Comparison of ENCODE assay signal across 21 cellular contexts in genomic region chr10:43959364-43959763, GRCh38.
DNase-seq lines count a peak whose midpoint lies in the region; ATAC-seq and TF ChIP-seq lines count a peak whose summit lies in the region.
"Had no signal": no experiment of that assay in that cellular context is flagged by ENCODE, and none has a peak within 500 bp of the region (broad histone marks: within the 10 kb centered on the region; RNA-seq: fewer than 3 reads in every experiment).

No MANE protein-coding gene starts in this region.

- H3K27ac Mint-ChIP-seq in glutamatergic neuron (ENCODE audit: unreplicated experiment), result no peak overlapping the region
- H3K27ac Mint-ChIP-seq: CD4-positive, alpha-beta T cell; H9; HFFc6 had no signal

- no peak overlapping the region for H2BK5ac ChIP-seq in neuronal stem cell (ENCODE audit: low read length)

- no peak overlapping the region for H2AFZ ChIP-seq in neuronal stem cell (ENCODE audit: low read length)
- H2AFZ ChIP-seq: GM23248 had no signal

- intact Hi-C loops in left ventricle myocardium inferior (cut with micrococcal nuclease) (no loop called here), heart left ventricle (cut with DNase I) (no loop called here), adrenal gland (cut with DNase I) (no loop called here)

- H3K9me3 ChIP-seq in left ventricle myocardium inferior (replicated peaks) (no peaks in the 10 kb centered on the region), heart left ventricle (no peaks in the 10 kb centered on the region), neuronal stem cell (replicated peaks in 1 of 2; ENCODE audit: control insufficient read depth in 2 of 2, insufficient read depth in 1 of 2, low read depth in 1 of 2, low read length in 2 of 2) (no peaks in the 10 kb centered on the region), adrenal gland (replicated peaks in 1 of 3) (no peaks in the 10 kb centered on the region)
- H3K9me3 ChIP-seq: BLaER1 had no signal

- H3K23ac ChIP-seq in neuronal stem cell (ENCODE audit: low read depth, low read length, poor library complexity), result no peak overlapping the region

- H3K36me3 ChIP-seq in left ventricle myocardium inferior (no peaks in the 10 kb centered on the region), heart left ventricle (no peaks in the 10 kb centered on the region), neuronal stem cell (replicated peaks in 1 of 2; ENCODE audit: control insufficient read depth in 2 of 2, insufficient read depth in 2 of 2, low read length in 2 of 2) (no peaks in the 10 kb centered on the region), adrenal gland (replicated peaks in 1 of 2) (no peaks in the 10 kb centered on the region)
- H3K36me3 ChIP-seq: BLaER1 had no signal

- H3K9ac ChIP-seq in neuronal stem cell (ENCODE audit: low read depth, low read length, poor library complexity), result no peak overlapping the region
- H3K9ac ChIP-seq: BLaER1, GM23248 had no signal

- H3K27me3 Mint-ChIP-seq in glutamatergic neuron (ENCODE audit: unreplicated experiment), result peaks cover 7% of the 10 kb centered on the region

- 84 to 96% (median 89%) methylated on average over 5 of the region's 5 CpGs for WGBS in heart left ventricle, 4 donors
- WGBS in neuronal stem cell (ENCODE audit: extremely low coverage in 2 of 2, insufficient read length in 2 of 2, insufficient replicate concordance in 1 of 2), 2 donors, result no CpG with 5 or more reads among the region's 5 CpGs
- WGBS in adrenal gland, 4 donors, result 74 to 96% (median 89%) methylated on average over 5 of the region's 5 CpGs

- no peak overlapping the region for H3K4me2 ChIP-seq in neuronal stem cell (ENCODE audit: insufficient read depth, low read length, poor library complexity, severe bottlenecking)
- H3K4me2 ChIP-seq: BLaER1 had no signal

- H2AK5ac ChIP-seq in neuronal stem cell (ENCODE audit: low read depth, low read length), result no peak overlapping the region

- H4K91ac ChIP-seq in neuronal stem cell (ENCODE audit: low read depth, low read length, poor library complexity), result no peak overlapping the region

- no peak for DNase-seq in left ventricle myocardium inferior
- no peak for DNase-seq in heart left ventricle
- peak; percentile 12 for DNase-seq in ecto neural progenitor cell (ENCODE audit: low spot score)
- DNase-seq in neuronal stem cell (ENCODE audit: low spot score), result no peak
- DNase-seq in glutamatergic neuron, result no peak
- DNase-seq in adrenal gland, result no peak
- DNase-seq in iPS-NIHi11 (ENCODE audit: low spot score), result no peak
- DNase-seq: CD4-positive, alpha-beta T cell; COR-L47; DMS153; GM23248; H9; HFFc6; KBM-7; NCI-H1092; NCI-H146; NCI-H2081; NCI-H446; NCI-H526; Right ventricle myocardium superior had no signal

- H2BK120ac ChIP-seq in neuronal stem cell (ENCODE audit: low read depth, low read length), result no peak overlapping the region

- ATAC-seq in heart left ventricle, result no peak

- peaks cover 19% of the 10 kb centered on the region for H3K4me1 ChIP-seq in left ventricle myocardium inferior
- peaks cover 0 to 54% (median 10%) of the 10 kb centered on the region in 12 donors for H3K4me1 ChIP-seq in heart left ventricle
- H3K4me1 ChIP-seq in neuronal stem cell (ENCODE audit: control insufficient read depth in 2 of 2, insufficient read depth in 1 of 2, low read depth in 1 of 2, low read length in 2 of 2), result no peaks in the 10 kb centered on the region
- H3K4me1 ChIP-seq in adrenal gland (replicated peaks in 1 of 2), result peaks cover 13 to 22% of the 10 kb centered on the region in 2 donors

- H2BK12ac ChIP-seq in neuronal stem cell (ENCODE audit: low read length), result no peak overlapping the region

- H3K27ac ChIP-seq in left ventricle myocardium inferior (replicated peaks) (peak overlapping the region; percentile 68), heart left ventricle (peak overlapping the region in 2 of 12 donors; percentile 36 to 69), neuronal stem cell (replicated peaks; ENCODE audit: low read length) (no peak overlapping the region), adrenal gland (no peak overlapping the region)
- H3K27ac ChIP-seq: BLaER1, GM23248 had no signal

- H3K4me1 Mint-ChIP-seq in glutamatergic neuron (ENCODE audit: low read depth, unreplicated experiment), result peaks cover 7% of the 10 kb centered on the region

- H3K9me3 Mint-ChIP-seq in glutamatergic neuron (ENCODE audit: unreplicated experiment), result peaks cover 3% of the 10 kb centered on the region
- H3K9me3 Mint-ChIP-seq: CD4-positive, alpha-beta T cell; H9; HFFc6 had no signal

- H3K27me3 ChIP-seq in left ventricle myocardium inferior (ENCODE audit: low read depth) (no peaks in the 10 kb centered on the region), heart left ventricle (no peaks in the 10 kb centered on the region), neuronal stem cell (ENCODE audit: control insufficient read depth in 3 of 3, insufficient read depth in 3 of 3, low read depth in 1 of 3, low read length in 3 of 3) (no peaks in the 10 kb centered on the region), adrenal gland (no peaks in the 10 kb centered on the region)

- TF ChIP-seq POLR2A in heart left ventricle (IDR thresholded peaks at IDR 0.05), result no peak
- no peak for TF ChIP-seq POLR2A in adrenal gland (IDR thresholded peaks at IDR 0.05)

- H4K8ac ChIP-seq in neuronal stem cell (ENCODE audit: low read depth, low read length), result no peak overlapping the region

- H2BK15ac ChIP-seq in neuronal stem cell (ENCODE audit: low read length), result no peak overlapping the region

- H3K4me3 ChIP-seq in left ventricle myocardium inferior (no peak overlapping the region), heart left ventricle (no peak overlapping the region), neuronal stem cell (ENCODE audit: low read length in 2 of 2) (no peak overlapping the region), adrenal gland (no peak overlapping the region)
- H3K4me3 ChIP-seq: BLaER1, GM23248 had no signal

- TF ChIP-seq CTCF in left ventricle myocardium inferior (IDR thresholded peaks at IDR 0.05; ENCODE audit: borderline replicate concordance) (no peak), heart left ventricle (IDR thresholded peaks at IDR 0.05) (no peak), glutamatergic neuron (IDR thresholded peaks at IDR 0.05; ENCODE audit: partially characterized antibody, unreplicated experiment) (no peak), adrenal gland (IDR thresholded peaks at IDR 0.05) (no peak)

- H3K4me3 Mint-ChIP-seq in glutamatergic neuron (ENCODE audit: unreplicated experiment), result no peak overlapping the region
- H3K4me3 Mint-ChIP-seq: CD4-positive, alpha-beta T cell; H9; HFFc6 had no signal

- H3K79me1 ChIP-seq in neuronal stem cell (ENCODE audit: low read depth, low read length), result no peaks in the 10 kb centered on the region

- peak overlapping the region; percentile 15 for H3K18ac ChIP-seq in neuronal stem cell (ENCODE audit: low read length)

- H3K36me3 Mint-ChIP-seq in glutamatergic neuron (ENCODE audit: unreplicated experiment), result peaks cover 9% of the 10 kb centered on the region

- H3K4ac ChIP-seq in neuronal stem cell (ENCODE audit: low read length), result no peak overlapping the region

- H3K14ac ChIP-seq in neuronal stem cell (ENCODE audit: low read length), result no peak overlapping the region
